ENCODE assay signal across 9 cellular contexts in the genomic region with DNA sequence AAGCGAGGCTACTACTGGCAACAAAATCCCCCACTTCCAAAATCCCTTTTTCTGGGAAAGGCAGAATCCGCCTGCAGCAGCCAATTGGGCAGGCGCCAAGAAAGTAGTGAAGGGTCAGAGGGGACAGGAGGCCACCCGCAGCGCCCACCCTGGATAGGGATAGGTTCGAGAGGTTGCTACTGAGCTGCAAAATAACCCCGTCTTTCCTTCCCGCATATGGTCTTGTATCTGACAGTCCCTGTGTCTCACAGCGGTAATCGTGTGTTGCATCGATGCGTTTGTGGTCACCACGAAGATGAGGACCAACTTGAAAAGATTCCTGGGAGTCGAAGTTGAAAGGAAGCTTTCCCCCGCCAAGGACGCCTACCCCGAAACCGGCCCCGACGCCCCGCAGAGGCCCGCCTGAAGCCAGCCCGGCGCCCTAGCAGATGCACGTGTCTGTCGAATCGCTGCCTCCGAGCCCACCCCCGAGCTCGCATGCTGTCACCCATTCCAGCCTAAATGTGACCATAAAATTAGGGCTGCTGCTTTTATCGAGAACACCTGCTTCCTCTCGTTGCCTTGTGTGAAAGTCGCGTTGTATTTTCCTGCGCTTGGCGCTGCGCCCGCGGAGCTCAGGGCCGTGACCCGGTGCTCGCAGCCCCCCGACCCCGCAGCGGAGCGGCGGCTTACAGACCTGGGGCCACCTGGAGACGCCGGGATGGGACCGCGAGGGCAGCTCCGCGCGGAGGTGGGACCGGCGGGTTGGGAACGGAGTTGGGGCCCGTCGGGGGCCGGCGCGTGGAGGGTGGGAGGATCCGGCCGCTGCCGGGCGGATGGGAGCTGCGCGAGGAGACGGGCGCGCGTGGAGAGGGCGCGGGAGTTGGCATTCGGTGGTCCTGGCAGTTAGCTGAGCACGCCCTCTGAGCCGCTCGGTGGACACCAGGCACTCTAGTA. TPM values are rescaled to one million over a fixed set of nuclear protein-coding genes. Genes with fewer than 3 reads are reported as not detected.
DNase-seq lines count a peak whose midpoint lies in the region; ATAC-seq lines count a peak whose summit lies in the region.
"Had no signal": no experiment of that assay in that cellular context is flagged by ENCODE, and none has a peak within 500 bp of the region (broad histone marks: within the 10 kb centered on the region; RNA-seq: fewer than 3 reads in every experiment).

A gene with protein sequence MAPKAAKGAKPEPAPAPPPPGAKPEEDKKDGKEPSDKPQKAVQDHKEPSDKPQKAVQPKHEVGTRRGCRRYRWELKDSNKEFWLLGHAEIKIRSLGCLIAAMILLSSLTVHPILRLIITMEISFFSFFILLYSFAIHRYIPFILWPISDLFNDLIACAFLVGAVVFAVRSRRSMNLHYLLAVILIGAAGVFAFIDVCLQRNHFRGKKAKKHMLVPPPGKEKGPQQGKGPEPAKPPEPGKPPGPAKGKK (plus strand): TSS at position 868 of the 936 bp plus-strand sequence. CDS start 145 bp downstream, outside the sequence.

- DNase-seq in NCI-H748 (lab: John Stamatoyannopoulos, UW; ENCODE audit: unreplicated experiment): peak; percentile 26
- no peak for DNase-seq in NCI-H748 treated with DMSO at 0.1 percent for 48 hours (lab: John Stamatoyannopoulos, UW)
- DNase-seq in activated naive CD4-positive, alpha-beta T cell treated with Interleukin-2 at 50 U/mL for 16 hours: peak; percentile 26
- DNase-seq in iPS DF 6.9 (ENCODE audit: low read depth, low spot score): no peak
- peak; percentile 7 to 17 for DNase-seq in stimulated activated CD4-positive, alpha-beta T cell treated with anti-CD3 and anti-CD28 coated beads, Interleukin-4, amount 100 ng/mL, for 4 hours
- DNase-seq in posterior vena cava (ENCODE audit: low spot score): no peak
- no peak for DNase-seq in GM19238 (ENCODE audit: insufficient read length, low spot score)

- H3K27ac ChIP-seq in iPS DF 6.9 (ENCODE audit: low read length): no peak within 1 kb of the TSS

- H3K4me1 ChIP-seq in iPS DF 6.9 (ENCODE audit: control insufficient read depth, insufficient read depth, low read length): peaks cover 2% of the 10 kb centered on the region; the same call in 1 of the 2 replicates

- WGBS in iPS DF 6.9 (ENCODE audit: insufficient coverage, insufficient read length): no CpG with 5 or more reads among the region's 78 CpGs

- peak within 1 kb of the TSS; percentile 25; the same call in 1 of the 2 replicates for H3K4me3 ChIP-seq in iPS DF 6.9 (ENCODE audit: low read length)

- H3K36me3 ChIP-seq in iPS DF 6.9 (ENCODE audit: control insufficient read depth, insufficient read depth, low read length): no peaks in the 10 kb centered on the region

- H3K9me3 ChIP-seq in iPS DF 6.9 (ENCODE audit: control insufficient read depth, insufficient read depth, low read length): no peaks in the 10 kb centered on the region

- ATAC-seq in HG02763 (IDR thresholded peaks at IDR 0.05; ENCODE audit: unreplicated experiment): no peak

- intact Hi-C loops in posterior vena cava (cut with DNase I): no loop called here

- H3K27me3 ChIP-seq in iPS DF 6.9 (ENCODE audit: control insufficient read depth, insufficient read depth, low read length): peaks cover 27% of the 10 kb centered on the region

RNA-seq across cellular contexts. Expression of the gene that starts here (rescaled TPM):
- under 1 TPM in 1 of 2 donors, not detected in 1; 0.38 TPM for total RNA-seq in posterior vena cava
- total RNA-seq: A172 had no signal

Comparison
In these comparisons a context has a peak if more than half of its experiments do, and no peak if none do; other contexts are left out.
1. DNase-seq: peak in NCI-H748 (single experiment), activated naive CD4-positive, alpha-beta T cell treated with Interleukin-2 at 50 U/mL for 16 hours (single experiment) and stimulated activated CD4-positive, alpha-beta T cell treated with anti-CD3 and anti-CD28 coated beads, Interleukin-4, amount 100 ng/mL, for 4 hours (2 of 2); none in NCI-H748 treated with DMSO at 0.1 percent for 48 hours (single experiment), iPS DF 6.9 (single experiment), posterior vena cava (single experiment) and GM19238 (single experiment).